In the genomic region with DNA sequence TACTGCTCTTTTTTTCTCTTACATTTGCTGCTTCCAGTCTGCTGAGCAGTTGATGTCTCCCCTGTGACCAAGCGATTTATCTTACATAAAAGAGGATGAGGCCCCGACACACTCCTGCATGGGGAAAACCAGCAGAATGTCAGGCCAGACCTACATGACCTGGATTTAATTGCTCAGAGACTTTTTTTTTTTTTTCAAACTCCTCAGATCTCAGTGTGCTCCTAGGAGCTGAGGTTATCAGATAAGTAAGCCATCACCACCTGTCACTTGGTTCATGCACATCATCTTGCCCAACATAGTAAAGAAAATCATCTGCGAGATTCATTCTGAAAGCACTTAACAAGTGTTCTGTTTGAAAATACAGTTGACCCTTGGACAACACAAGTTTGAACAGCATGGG, we compare ENCODE assay signal across 23 cellular contexts.
"Had no signal": no experiment of that assay in that cellular context is flagged by ENCODE, and none has a peak within 500 bp of the region (broad histone marks: within the 10 kb centered on the region; RNA-seq: fewer than 3 reads in every experiment).

No MANE protein-coding gene starts in this region.

- H3K4me3 Mint-ChIP-seq: activated CD4-positive, alpha-beta T cell treated with anti-CD3 and anti-CD28 coated beads for 36 hours; activated naive CD8-positive, alpha-beta T cell treated with anti-CD3 and anti-CD28 coated beads, Interleukin-2, amount 10 ng/mL, durations not matched to agents 7 days and 5 days; activated T-helper 17 cell treated with anti-CD3 and anti-CD28 coated beads, Interleukin-2, amount 50 U/mL, for 72 hours; brain; neural crest cell; T-helper 1 cell treated with Interleukin-12 subunit alpha and Interleukin-12 subunit beta and Interleukin-4 antibody, amounts not matched to agents 30 μg/mL and 1 μg/mL, for 36 hours had no signal

- H3K27ac Mint-ChIP-seq: activated CD4-positive, alpha-beta T cell treated with anti-CD3 and anti-CD28 coated beads for 36 hours; activated naive CD8-positive, alpha-beta T cell treated with anti-CD3 and anti-CD28 coated beads, Interleukin-2, amount 10 ng/mL, durations not matched to agents 7 days and 5 days; activated T-helper 17 cell treated with anti-CD3 and anti-CD28 coated beads, Interleukin-2, amount 50 U/mL, for 72 hours; progenitor cell of endocrine pancreas; T-helper 1 cell treated with Interleukin-12 subunit alpha and Interleukin-12 subunit beta and Interleukin-4 antibody, amounts not matched to agents 30 μg/mL and 1 μg/mL, for 36 hours had no signal

- H3K27me3 Mint-ChIP-seq: activated CD4-positive, alpha-beta T cell treated with anti-CD3 and anti-CD28 coated beads for 36 hours; activated naive CD8-positive, alpha-beta T cell treated with anti-CD3 and anti-CD28 coated beads, Interleukin-2, amount 10 ng/mL, durations not matched to agents 7 days and 5 days; activated T-helper 17 cell treated with anti-CD3 and anti-CD28 coated beads, Interleukin-2, amount 50 U/mL, for 72 hours; brain; progenitor cell of endocrine pancreas had no signal

- DNase-seq: activated CD4-positive, alpha-beta T cell treated with anti-CD3 and anti-CD28 coated beads for 36 hours; activated CD4-positive, alpha-beta T cell treated with anti-CD3 and anti-CD28 coated beads, Interleukin-2, amount 50 U/mL, for 48 hours; activated naive CD4-positive, alpha-beta T cell treated with Interleukin-2 at 50 U/mL for 16 hours; activated naive CD8-positive, alpha-beta T cell treated with anti-CD3 and anti-CD28 coated beads, Interleukin-2, amount 10 ng/mL, durations not matched to agents 7 days and 5 days; activated T-cell treated with anti-CD3 and anti-CD28 coated beads for 4 hours; anterior cingulate cortex; central memory CD4-positive, alpha-beta T cell; colonic mucosa; erythroblast; foreskin melanocyte; head of caudate nucleus; kidney glomerular epithelial cell; left ventricle myocardium inferior; stimulated activated CD4-positive, alpha-beta T cell treated with anti-CD3 and anti-CD28 coated beads, Interleukin-12 subunit alpha, Interleukin-12 subunit beta, amount 100 ng/mL, for 4 hours; stimulated activated CD4-positive, alpha-beta T cell treated with anti-CD3 and anti-CD28 coated beads, Interleukin-1b, Interleukin-23, amount 100 ng/mL, for 48 hours; stimulated activated CD8-positive, alpha-beta memory T cell treated with anti-CD3 and anti-CD28 coated beads, Interleukin-4, amount 100 ng/mL, for 48 hours; stimulated activated naive CD4-positive, alpha-beta T cell; thyroid gland had no signal
